In genomic region chr12:66066071-66066928, GRCh38 we compare ENCODE assay signal across 8 cellular contexts.
DNase-seq lines count a peak whose midpoint lies in the region; ATAC-seq, FAIRE-seq and TF ChIP-seq lines count a peak whose summit lies in the region.

No MANE protein-coding gene starts in this region.

- H3K9ac ChIP-seq in HepG2 (ENCODE audit: insufficient read depth, low read depth, low read length), result no peak overlapping the region

- TF ChIP-seq POLR2A in HepG2 (IDR thresholded peaks at IDR 0.05; ENCODE audit: insufficient read depth in 1 of 2, low read depth in 2 of 2, low read length in 2 of 2) (no peak), right lobe of liver (IDR thresholded peaks at IDR 0.05) (no peak)

- 11% methylated on average over 1 of the region's 7 CpGs for WGBS in HepG2 (ENCODE audit: low lambda C conversion rate)
- WGBS in right lobe of liver (ENCODE audit: insufficient coverage, low coverage, low lambda C conversion rate, missing lambda C conversion rate), result 44% methylated on average over 2 of the region's 7 CpGs

- H3K27ac ChIP-seq in HepG2 (ENCODE audit: extremely low read length, insufficient read depth, low read length) (no peak overlapping the region), right lobe of liver (no peak overlapping the region), dorsolateral prefrontal cortex (no peak overlapping the region)

- no peaks in the 10 kb centered on the region for H3K36me3 ChIP-seq in HepG2 (replicated peaks in 1 of 2; ENCODE audit: control insufficient read depth in 1 of 2, insufficient read depth in 2 of 2, low read length in 2 of 2)
- H3K36me3 ChIP-seq in right lobe of liver, result no peaks in the 10 kb centered on the region

- intact Hi-C loops in HepG2 (cut with micrococcal nuclease; ENCODE audit: unreplicated experiment), result loop anchor here (10.0 kb wide), 1 partner anchor 61 kb away; no protein-coding TSS in a partner anchor
- intact Hi-C loops in right lobe of liver (cut with DNase I), result no loop called here
- intact Hi-C loops in dorsolateral prefrontal cortex (cut with DNase I), result no loop called here

- in situ Hi-C loops in HepG2 (cut with HindIII; ENCODE audit: extremely low pct_ligation_motif_present, low pct_unique_long_range_greater_than_20kb), result no loop called here

- FAIRE-seq in HepG2 (lab: Jason Lieb, UNC), result peak; percentile 30

- TF ChIP-seq EP300 in HepG2 (IDR thresholded peaks at IDR 0.05; ENCODE audit: low read depth in 2 of 2, low read length in 2 of 2) (0 out of 4 replicates have a peak, but pooled peaks of 1 of the 2 experiments have one; percentile 27), HepG2 (CRISPR knock-in tag; IDR thresholded peaks at IDR 0.05; ENCODE audit: borderline replicate concordance) (no peak)

- H3K27me3 ChIP-seq in HepG2 (ENCODE audit: control insufficient read depth in 1 of 2, insufficient read depth in 2 of 2, low read length in 2 of 2) (no peaks in the 10 kb centered on the region), right lobe of liver (no peaks in the 10 kb centered on the region), dorsolateral prefrontal cortex (peaks cover 0 to 31% (median 3%) of the 10 kb centered on the region in 45 donors)

- H2AFZ ChIP-seq in HepG2 (ENCODE audit: low read length), result no peak overlapping the region

- POLR2A ChIA-PET in HepG2 (lab: Yijun Ruan, JAX), result no interaction called here

- no peak for TF ChIP-seq RAD21 in HepG2 (CRISPR knock-in tag; IDR thresholded peaks at IDR 0.05)

- CTCF ChIA-PET in HepG2 (lab: Yijun Ruan, JAX; ENCODE audit: low intra/inter-chr PET ratio, low total read pairs), result interaction anchor here (0.7 kb wide), 1 partner anchor 17 kb away, joined by 3 read pairs; no protein-coding TSS in a partner anchor

- BruUV-seq in HepG2 (replicated peaks; lab: Mats Ljungman, UMichigan), result no TSS peak

- peak overlapping the region; percentile 30 for H3K4me2 ChIP-seq in HepG2 (ENCODE audit: low read depth, low read length)

- peak; percentile 51 for TF ChIP-seq CTCF in HepG2 (CRISPR knock-in tag; IDR thresholded peaks at IDR 0.05)
- TF ChIP-seq CTCF in right lobe of liver (IDR thresholded peaks at IDR 0.05), result no peak
- TF ChIP-seq CTCF in dorsolateral prefrontal cortex (IDR thresholded peaks at IDR 0.05 in 54 of 56, conservative IDR thresholded peaks at IDR 0.05 in 2 of 56; ENCODE audit: low read depth in 1 of 56, partially characterized antibody in 56 of 56), result no peak

- H3K79me2 ChIP-seq in HepG2 (ENCODE audit: insufficient read depth, low read length), result no peaks in the 10 kb centered on the region

- H3K9me3 ChIP-seq in HepG2 (ENCODE audit: low read length) (no peaks in the 10 kb centered on the region), right lobe of liver (no peaks in the 10 kb centered on the region)

- H3K4me3 ChIP-seq in HepG2 (replicated peaks in 1 of 3; ENCODE audit: insufficient read depth in 1 of 3, low read depth in 2 of 3, low read length in 3 of 3) (no peak overlapping the region; a peak in 1 of 6 replicates), right lobe of liver (no peak overlapping the region), dorsolateral prefrontal cortex (no peak overlapping the region)

- no peaks in the 10 kb centered on the region for H4K20me1 ChIP-seq in HepG2 (ENCODE audit: insufficient read depth, low read length)

- ATAC-seq in HepG2, result peak; percentile 99
- ATAC-seq in right lobe of liver, result no peak
- peak; percentile 78 for ATAC-seq in HG02885 (IDR thresholded peaks at IDR 0.05; ENCODE audit: poor library complexity, unreplicated experiment)

- DNase-seq in HepG2 (ENCODE audit: low spot score), result peak; percentile 78
- DNase-seq in right lobe of liver, result no peak
- peak; percentile 45 for DNase-seq in NCI-H510A (lab: John Stamatoyannopoulos, UW)
- DNase-seq in fibroblast of peridontal ligament (ENCODE audit: extremely low read depth), result peak; percentile 85
- DNase-seq in NCI-H2196 (lab: John Stamatoyannopoulos, UW; ENCODE audit: unreplicated experiment), result no peak
- DNase-seq in stimulated activated CD4-positive, alpha-beta T cell treated with anti-CD3 and anti-CD28 coated beads, Interleukin-2, amount 100 ng/mL, for 48 hours, result no peak
- no peak for DNase-seq in dorsolateral prefrontal cortex

- H3K4me1 ChIP-seq in HepG2 (ENCODE audit: insufficient read depth, low read length) (peaks cover 24% of the 10 kb centered on the region), right lobe of liver (no peaks in the 10 kb centered on the region)

TF ChIP-seq in HepG2, 621 proteins besides CTCF, POLR2A, EP300 and RAD21 (continues in another document):
- 0 out of 2 replicates have a peak, but pooled peaks have one; percentile 12 for TF ChIP-seq SMC3 (IDR thresholded peaks at IDR 0.05; ENCODE audit: low read length)
- no peak for TF ChIP-seq SAP130 (CRISPR knock-in tag; IDR thresholded peaks at IDR 0.05; ENCODE audit: low read depth)
- TF ChIP-seq SMAD1 (CRISPR knock-in tag; IDR thresholded peaks at IDR 0.05; ENCODE audit: borderline replicate concordance, low read depth), result no peak
- peak; percentile 25; the same call in 1 of the 2 replicates for TF ChIP-seq HMG20A (CRISPR knock-in tag; IDR thresholded peaks at IDR 0.05; ENCODE audit: borderline replicate concordance)
- peak; percentile 59 for TF ChIP-seq SIX4 (CRISPR knock-in tag; IDR thresholded peaks at IDR 0.05)
- no peak for TF ChIP-seq ZNF253 (CRISPR knock-in tag; IDR thresholded peaks at IDR 0.05; ENCODE audit: borderline replicate concordance)
- TF ChIP-seq ZBTB7B (CRISPR knock-in tag; IDR thresholded peaks at IDR 0.05), result no peak
- no peak for TF ChIP-seq POLR2AphosphoS2 (IDR thresholded peaks at IDR 0.05; ENCODE audit: low read depth, low read length)
- no peak for TF ChIP-seq ISX (CRISPR knock-in tag; conservative IDR thresholded peaks at IDR 0.05)
- no peak for TF ChIP-seq ZNF224 (CRISPR knock-in tag; IDR thresholded peaks at IDR 0.05)
- peak; percentile 77 for TF ChIP-seq FOXA3 (CRISPR knock-in tag; IDR thresholded peaks at IDR 0.05)
- TF ChIP-seq SIX1 (CRISPR knock-in tag; IDR thresholded peaks at IDR 0.05; ENCODE audit: borderline replicate concordance), result peak; percentile 86; the same call in 1 of the 2 replicates
- no peak for TF ChIP-seq ZIK1 (CRISPR knock-in tag; IDR thresholded peaks at IDR 0.05; ENCODE audit: borderline replicate concordance, low read depth)
- TF ChIP-seq SUZ12 (IDR thresholded peaks at IDR 0.05; ENCODE audit: low read depth, low read length), result no peak
- TF ChIP-seq SALL1 (CRISPR knock-in tag; IDR thresholded peaks at IDR 0.05), result peak; percentile 78
- no peak for TF ChIP-seq NR2F2 (IDR thresholded peaks at IDR 0.05; ENCODE audit: borderline replicate concordance, low read depth)
- no peak for TF ChIP-seq ZSCAN12 (CRISPR knock-in tag; IDR thresholded peaks at IDR 0.05)
- TF ChIP-seq SOX13 (IDR thresholded peaks at IDR 0.05), result no peak
- TF ChIP-seq SOX13 (CRISPR knock-in tag; conservative IDR thresholded peaks at IDR 0.05 in 1 of 2, IDR thresholded peaks at IDR 0.05 in 1 of 2), result peak in 1 of 2 experiments; percentile 54; a peak in 1 of 4 replicates
- no peak for TF ChIP-seq FOXA1 (IDR thresholded peaks at IDR 0.05)
- peak; percentile 79 for TF ChIP-seq FOXA1 (CRISPR knock-in tag; IDR thresholded peaks at IDR 0.05)
- TF ChIP-seq ZNF510 (CRISPR knock-in tag; IDR thresholded peaks at IDR 0.05; ENCODE audit: low read depth), result no peak
- TF ChIP-seq ZFYVE20 (CRISPR knock-in tag; IDR thresholded peaks at IDR 0.05; ENCODE audit: borderline replicate concordance, low read depth), result no peak
- TF ChIP-seq ATF4 (CRISPR knock-in tag; IDR thresholded peaks at IDR 0.05), result no peak
- no peak; the same call in 1 of the 2 replicates for TF ChIP-seq ZNF782 (CRISPR knock-in tag; IDR thresholded peaks at IDR 0.05; ENCODE audit: borderline replicate concordance)
- TF ChIP-seq RARA (CRISPR knock-in tag; IDR thresholded peaks at IDR 0.05), result 0 out of 2 replicates have a peak, but pooled peaks have one; percentile 6
- no peak for TF ChIP-seq TFDP1 (CRISPR knock-in tag; IDR thresholded peaks at IDR 0.05; ENCODE audit: borderline replicate concordance)
- no peak for TF ChIP-seq ATF6 (CRISPR knock-in tag; conservative IDR thresholded peaks at IDR 0.05)

Comparison
In these comparisons a context has a peak if more than half of its experiments do, and no peak if none do; other contexts are left out.
1. ATAC-seq: peak in HepG2 (single experiment) and HG02885 (single experiment); none in right lobe of liver (0 of 4).
2. DNase-seq: peak in HepG2 (single experiment), NCI-H510A (single experiment) and fibroblast of peridontal ligament (single experiment); none in right lobe of liver (0 of 3), NCI-H2196 (single experiment), stimulated activated CD4-positive, alpha-beta T cell treated with anti-CD3 and anti-CD28 coated beads, Interleukin-2, amount 100 ng/mL, for 48 hours (0 of 2) and dorsolateral prefrontal cortex (0 of 10).